In the genomic region with DNA sequence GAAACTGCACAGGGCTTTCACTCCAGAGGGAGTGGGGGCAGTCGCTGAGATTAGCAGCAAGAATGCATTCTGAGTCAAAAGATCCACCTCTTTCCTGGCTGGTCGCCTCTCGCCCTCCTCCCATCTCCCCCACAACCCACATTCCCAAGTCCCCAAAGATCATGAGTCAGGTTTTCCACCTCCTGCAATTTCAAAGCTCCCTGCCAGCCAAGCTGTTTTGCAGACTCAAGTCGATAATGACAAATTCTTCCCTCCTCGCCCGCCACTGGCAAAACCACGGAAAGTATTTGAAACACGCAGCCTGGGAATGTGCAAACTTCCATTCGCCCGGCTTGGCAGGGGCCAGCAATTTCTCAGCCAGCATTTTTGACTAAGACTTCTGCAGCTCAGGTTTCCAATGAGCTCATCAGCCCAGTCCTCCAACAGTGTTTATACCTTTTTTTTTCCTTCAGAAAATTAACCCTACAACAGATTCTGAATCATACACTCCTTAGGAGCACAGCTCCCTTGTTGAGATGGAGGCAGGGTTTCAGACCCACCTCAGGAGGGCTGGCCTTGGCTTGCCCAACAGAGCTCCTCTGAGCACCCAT, we compare ENCODE assay signal across 8 cellular contexts.
DNase-seq lines count a peak whose midpoint lies in the region; ATAC-seq and TF ChIP-seq lines count a peak whose summit lies in the region.

No MANE protein-coding gene starts in this region.

- H3K27ac ChIP-seq in dorsolateral prefrontal cortex, result peak overlapping the region in 39 of 59 donors; percentile 8 to 81 (median 65)
- H3K27ac ChIP-seq in upper lobe of left lung, result peak overlapping the region in 3 of 4 donors; percentile 18 to 54 (median 48)

- intact Hi-C loops in dorsolateral prefrontal cortex (cut with DNase I) (no loop called here), lower leg skin (cut with DNase I; ENCODE audit: low total_unique reads) (no loop called here)

- DNase-seq in AG08396 (ENCODE audit: low spot score) (peak; percentile 89), NCI-H2107 treated with DMSO at 0.1 percent for 48 hours (lab: John Stamatoyannopoulos, UW; ENCODE audit: unreplicated experiment) (peak; percentile 2), dorsolateral prefrontal cortex (peak; percentile 30 to 89 (median 70)), lower leg skin (ENCODE audit: low spot score in 2 of 2) (peak; percentile 93 to 98), upper lobe of left lung (peak in 1 of 2 donors; percentile 58)

- H3K27me3 ChIP-seq in dorsolateral prefrontal cortex (no peaks in the 10 kb centered on the region), upper lobe of left lung (no peaks in the 10 kb centered on the region)

- H3K9me3 ChIP-seq in upper lobe of left lung, result no peaks in the 10 kb centered on the region

- ATAC-seq in upper lobe of left lung (ENCODE audit: low FRiP score in 2 of 2) (peak; percentile 86 to 91), HG03025 (IDR thresholded peaks at IDR 0.05; ENCODE audit: low FRiP score, unreplicated experiment) (no peak), HG03432 (IDR thresholded peaks at IDR 0.05; ENCODE audit: unreplicated experiment) (no peak), GM21529 (IDR thresholded peaks at IDR 0.05; ENCODE audit: unreplicated experiment) (no peak)

- peak in 2 of 4 donors; percentile 52 to 64 for TF ChIP-seq EP300 in upper lobe of left lung (IDR thresholded peaks at IDR 0.05)

- no peak overlapping the region for H3K4me3 ChIP-seq in dorsolateral prefrontal cortex
- H3K4me3 ChIP-seq in lower leg skin (ENCODE audit: low read depth, poor library complexity, severe bottlenecking), result no peak overlapping the region
- H3K4me3 ChIP-seq in upper lobe of left lung, result no peak overlapping the region

- TF ChIP-seq POLR2A in lower leg skin (IDR thresholded peaks at IDR 0.05) (no peak), upper lobe of left lung (IDR thresholded peaks at IDR 0.05) (no peak)

- peaks cover 9 to 13% (median 12%) of the 10 kb centered on the region in 4 donors for H3K4me1 ChIP-seq in upper lobe of left lung

- TF ChIP-seq CTCF in dorsolateral prefrontal cortex (IDR thresholded peaks at IDR 0.05 in 54 of 56, conservative IDR thresholded peaks at IDR 0.05 in 2 of 56; ENCODE audit: low read depth in 1 of 56, partially characterized antibody in 56 of 56), result no peak
- TF ChIP-seq CTCF in lower leg skin (IDR thresholded peaks at IDR 0.05), result no peak
- no peak for TF ChIP-seq CTCF in upper lobe of left lung (IDR thresholded peaks at IDR 0.05)

- 8 to 19% methylated on average over 10 of the region's 10 CpGs for WGBS in lower leg skin, 2 donors
- WGBS in upper lobe of left lung, 2 donors, result 17 to 26% methylated on average over 10 of the region's 10 CpGs

- no peaks in the 10 kb centered on the region for H3K36me3 ChIP-seq in upper lobe of left lung

Comparison
In these comparisons a context has a peak if more than half of its experiments do, and no peak if none do; other contexts are left out.
1. ATAC-seq: peak in upper lobe of left lung (2 of 2); none in HG03025 (single experiment), HG03432 (single experiment) and GM21529 (single experiment).